Comparison of ENCODE assay signal across 7 cellular contexts in genomic region chr3:73100734-73101550, GRCh38. TPM values are rescaled to one million over a fixed set of nuclear protein-coding genes. Genes with fewer than 3 reads are reported as not detected.
DNase-seq lines count a peak whose midpoint lies in the region; ATAC-seq, FAIRE-seq and TF ChIP-seq lines count a peak whose summit lies in the region.

No MANE protein-coding gene starts in this region.

- H3K9ac ChIP-seq in astrocyte (ENCODE audit: low read length) = no peak overlapping the region

- no peaks in the 10 kb centered on the region for H3K79me2 ChIP-seq in astrocyte (ENCODE audit: insufficient read depth, low read length)

- TF ChIP-seq CTCF in GM12875 (IDR thresholded peaks at IDR 0.05; ENCODE audit: borderline replicate concordance, insufficient read depth, low read depth, low read length) (peak; percentile 90), astrocyte (IDR thresholded peaks at IDR 0.05; ENCODE audit: insufficient read depth, low read depth, low read length) (peak; percentile 97)

- no peaks in the 10 kb centered on the region for H4K20me1 ChIP-seq in astrocyte (ENCODE audit: insufficient read depth, low read length)

- no peak overlapping the region for H2AFZ ChIP-seq in astrocyte (ENCODE audit: low read depth, low read length)

- H3K27ac ChIP-seq in astrocyte (ENCODE audit: low read depth, low read length) = no peak overlapping the region

- H3K4me3 Mint-ChIP-seq in astrocyte (ENCODE audit: unreplicated experiment) = no peak overlapping the region

- H3K36me3 Mint-ChIP-seq in astrocyte (ENCODE audit: low read depth, unreplicated experiment) = no peaks in the 10 kb centered on the region

- no peaks in the 10 kb centered on the region for H3K36me3 ChIP-seq in astrocyte (ENCODE audit: insufficient read depth, low read length)

- no peaks in the 10 kb centered on the region for H3K9me3 ChIP-seq in astrocyte (ENCODE audit: insufficient read depth, low read depth, low read length)

- no peak overlapping the region for H3K27ac Mint-ChIP-seq in astrocyte (ENCODE audit: unreplicated experiment)

- ATAC-seq in HG02678 (IDR thresholded peaks at IDR 0.05; ENCODE audit: unreplicated experiment) = peak; percentile 87

- H3K27me3 Mint-ChIP-seq in astrocyte (ENCODE audit: low read depth, unreplicated experiment) = peaks cover 12% of the 10 kb centered on the region

- H3K4me3 ChIP-seq in GM12875 (ENCODE audit: low read depth, low read length) (no peak overlapping the region), astrocyte (ENCODE audit: insufficient read depth, low read depth, low read length) (no peak overlapping the region), skeletal muscle cell (ENCODE audit: low read depth, low read length) (no peak overlapping the region)

- H3K4me2 ChIP-seq in astrocyte (ENCODE audit: low read length) = no peak overlapping the region

- FAIRE-seq in astrocyte (lab: Jason Lieb, UNC) = peak; percentile 86

- H3K4me1 ChIP-seq in astrocyte (ENCODE audit: insufficient read depth, low read length) = no peaks in the 10 kb centered on the region

- no peaks in the 10 kb centered on the region for H3K9me3 Mint-ChIP-seq in astrocyte (ENCODE audit: unreplicated experiment)

- H3K4me1 Mint-ChIP-seq in astrocyte (ENCODE audit: low read depth, unreplicated experiment) = peaks cover 2% of the 10 kb centered on the region

- peaks cover 6% of the 10 kb centered on the region for H3K27me3 ChIP-seq in astrocyte (ENCODE audit: insufficient read depth, low read length)

- DNase-seq in NCI-H146 treated with DMSO at 0.1 percent for 48 hours (lab: John Stamatoyannopoulos, UW; ENCODE audit: unreplicated experiment) = peak; percentile 35
- peak; percentile 21 for DNase-seq in T-helper 22 cell (ENCODE audit: low read depth)
- peak; percentile 38 for DNase-seq in astrocyte (ENCODE audit: low read depth)
- DNase-seq in hippocampal formation (lab: John Stamatoyannopoulos, UW) = peak; percentile 64
- DNase-seq in skeletal muscle cell (ENCODE audit: low read depth) = peak; percentile 23

RNA-seq across cellular contexts. Expression of gene EBLN2, which starts 39.5 kb away (rescaled TPM):
- 3.1 TPM in 2 replicates for total RNA-seq in astrocyte
